In genomic region chr3:2686816-2687502, GRCh38 we compare ENCODE assay signal across 1 cellular context.
TF ChIP-seq lines count a peak whose summit lies in the region.

No MANE protein-coding gene starts in this region.

TF ChIP-seq in H1, 55 proteins besides CTCF, POLR2A, EP300 and RAD21 (continued from another document):
- TF ChIP-seq YY1 (IDR thresholded peaks at IDR 0.05; ENCODE audit: low read depth, low read length) (no peak; the same call in 1 of the 2 replicates), E2F6 (IDR thresholded peaks at IDR 0.05) (peak; percentile 86)
